ENCODE assay signal across 26 cellular contexts in the genomic region with DNA sequence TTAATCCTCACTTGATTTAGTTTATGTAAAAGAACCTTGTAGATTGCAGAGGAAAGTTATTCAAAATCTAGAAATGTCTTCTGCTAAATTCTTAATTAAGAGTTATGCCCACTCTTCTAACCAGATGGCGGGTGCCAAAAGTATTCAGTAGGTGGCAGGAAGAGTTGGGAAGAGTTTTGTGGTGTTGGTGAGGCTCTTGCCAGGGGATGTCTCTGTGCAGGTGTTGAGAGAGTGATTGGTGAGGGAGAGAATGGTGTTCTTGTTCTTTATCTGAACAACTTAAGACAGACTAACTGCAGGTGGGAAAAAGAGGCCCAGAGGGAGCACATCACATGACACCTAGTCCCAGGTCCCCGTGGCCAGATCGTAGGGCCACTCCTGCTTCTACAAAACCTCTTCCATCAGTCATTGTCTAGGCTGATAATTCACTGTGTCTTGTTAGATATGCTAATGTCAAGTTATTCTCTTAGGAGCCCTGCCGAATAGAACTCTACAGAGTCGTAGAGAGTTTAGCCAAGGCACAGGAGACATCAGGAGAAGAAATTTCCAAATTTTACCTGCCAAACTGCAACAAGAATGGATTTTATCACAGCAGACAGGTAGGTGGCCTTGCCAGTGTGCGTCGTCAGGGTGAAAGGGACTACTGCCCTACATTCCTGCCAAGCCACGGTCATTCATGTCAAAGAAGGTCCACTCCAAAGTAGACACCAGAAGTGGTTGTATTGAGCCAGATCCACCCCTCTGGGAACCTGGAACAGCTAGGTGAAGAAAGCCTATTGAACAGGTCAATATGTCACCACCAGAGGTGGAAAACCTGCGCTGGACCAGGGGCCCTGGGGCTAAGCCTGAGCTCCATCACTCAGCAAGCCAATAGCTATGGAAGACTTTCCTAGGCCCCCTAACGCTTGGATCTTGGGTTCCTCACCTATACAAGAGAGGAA. TPM values are rescaled to one million over a fixed set of nuclear protein-coding genes. Genes with fewer than 3 reads are reported as not detected.
"Had no signal": no experiment of that assay in that cellular context is flagged by ENCODE, and none has a peak within 500 bp of the region (broad histone marks: within the 10 kb centered on the region; RNA-seq: fewer than 3 reads in every experiment).

No MANE protein-coding gene starts in this region.

- H3K9me3 Mint-ChIP-seq: activated CD4-positive, alpha-beta memory T cell treated with anti-CD3 and anti-CD28 coated beads for 36 hours; activated naive CD8-positive, alpha-beta T cell treated with anti-CD3 and anti-CD28 coated beads for 36 hours; activated T-helper 17 cell treated with anti-CD3 and anti-CD28 coated beads, Interleukin-2, amount 50 U/mL, for 72 hours; nephron progenitor cell; stimulated activated naive CD8-positive, alpha-beta T cell treated with anti-CD3 and anti-CD28 coated beads, Interleukin-15, Interleukin-2, amounts not matched to agents 100 ng/mL and 50 ng/mL, for 24 hours; WTC11 had no signal

- H3K27ac ChIP-seq: cardiac muscle cell, gastrocnemius medialis, heart left ventricle, psoas muscle, skin epidermis, suprapubic skin, transverse colon, vagina had no signal

- ATAC-seq: activated T-helper 17 cell treated with anti-CD3 and anti-CD28 coated beads, Interleukin-2, amount 50 U/mL, for 72 hours; gastrocnemius medialis; heart left ventricle; left lobe of liver; psoas muscle; right cardiac atrium; WTC11 had no signal

- DNase-seq: activated CD4-positive, alpha-beta memory T cell treated with anti-CD3 and anti-CD28 coated beads for 36 hours; activated CD4-positive, alpha-beta T cell treated with anti-CD3 and anti-CD28 coated beads for 4 hours; activated naive CD4-positive, alpha-beta T cell; activated naive CD8-positive, alpha-beta T cell treated with anti-CD3 and anti-CD28 coated beads for 36 hours; activated T-cell treated with anti-CD3 and anti-CD28 coated beads, Interleukin-2, amount 50 U/mL, for 1 hour; amniotic stem cell; gastrocnemius medialis; heart left ventricle; kidney; psoas muscle; right cardiac atrium; stimulated activated CD4-positive, alpha-beta T cell treated with anti-CD3 and anti-CD28 coated beads, Interleukin-2, amount 100 ng/mL, for 48 hours; transverse colon had no signal

- H3K27me3 ChIP-seq: vagina had no signal

- H3K4me3 Mint-ChIP-seq: activated CD4-positive, alpha-beta memory T cell treated with anti-CD3 and anti-CD28 coated beads for 36 hours; activated naive CD8-positive, alpha-beta T cell treated with anti-CD3 and anti-CD28 coated beads for 36 hours; activated T-helper 17 cell treated with anti-CD3 and anti-CD28 coated beads, Interleukin-2, amount 50 U/mL, for 72 hours; nephron progenitor cell; stimulated activated naive CD8-positive, alpha-beta T cell treated with anti-CD3 and anti-CD28 coated beads, Interleukin-15, Interleukin-2, amounts not matched to agents 100 ng/mL and 50 ng/mL, for 24 hours; WTC11 had no signal

- H3K4me3 ChIP-seq: cardiac muscle cell, gastrocnemius medialis, heart left ventricle, psoas muscle, skin epidermis, suprapubic skin, transverse colon, vagina had no signal

- FAIRE-seq: colon had no signal

- H3K4me1 Mint-ChIP-seq: activated naive CD8-positive, alpha-beta T cell treated with anti-CD3 and anti-CD28 coated beads for 36 hours; activated T-helper 17 cell treated with anti-CD3 and anti-CD28 coated beads, Interleukin-2, amount 50 U/mL, for 72 hours had no signal

- H3K9me3 ChIP-seq: gastrocnemius medialis, heart left ventricle, psoas muscle, suprapubic skin, transverse colon, vagina had no signal

- H3K4me1 ChIP-seq: gastrocnemius medialis, psoas muscle had no signal

- H3K36me3 Mint-ChIP-seq: activated CD4-positive, alpha-beta memory T cell treated with anti-CD3 and anti-CD28 coated beads for 36 hours; activated naive CD8-positive, alpha-beta T cell treated with anti-CD3 and anti-CD28 coated beads for 36 hours; WTC11 had no signal

- H3K36me3 ChIP-seq: cardiac muscle cell, gastrocnemius medialis, heart left ventricle, suprapubic skin, transverse colon, vagina had no signal

- H3K27ac Mint-ChIP-seq: activated CD4-positive, alpha-beta memory T cell treated with anti-CD3 and anti-CD28 coated beads for 36 hours; activated naive CD8-positive, alpha-beta T cell treated with anti-CD3 and anti-CD28 coated beads for 36 hours; activated T-helper 17 cell treated with anti-CD3 and anti-CD28 coated beads, Interleukin-2, amount 50 U/mL, for 72 hours; nephron progenitor cell; stimulated activated naive CD8-positive, alpha-beta T cell treated with anti-CD3 and anti-CD28 coated beads, Interleukin-15, Interleukin-2, amounts not matched to agents 100 ng/mL and 50 ng/mL, for 24 hours; WTC11 had no signal

RNA-seq across cellular contexts. Expression of a gene that starts 3.4 kb away (rescaled TPM):
- total RNA-seq: activated CD4-positive, alpha-beta memory T cell treated with anti-CD3 and anti-CD28 coated beads for 36 hours; activated naive CD8-positive, alpha-beta T cell treated with anti-CD3 and anti-CD28 coated beads for 36 hours; activated T-helper 17 cell treated with anti-CD3 and anti-CD28 coated beads, Interleukin-2, amount 50 U/mL, for 72 hours; kidney; myocyte; psoas muscle; transverse colon had no signal
- polyA plus RNA-seq: cardiac muscle cell, heart left ventricle, mammary epithelial cell, psoas muscle had no signal

RNA-seq across cellular contexts. Expression of a gene that starts 18.9 kb away (rescaled TPM):
- total RNA-seq: activated CD4-positive, alpha-beta memory T cell treated with anti-CD3 and anti-CD28 coated beads for 36 hours; activated naive CD8-positive, alpha-beta T cell treated with anti-CD3 and anti-CD28 coated beads for 36 hours; activated T-helper 17 cell treated with anti-CD3 and anti-CD28 coated beads, Interleukin-2, amount 50 U/mL, for 72 hours; cardiac muscle cell; gastrocnemius medialis; heart left ventricle; kidney; left lobe of liver; mammary epithelial cell; myocyte; osteocyte; psoas muscle; right cardiac atrium; suprapubic skin; transverse colon; vagina; WTC11 had no signal
- polyA plus RNA-seq: cardiac muscle cell, heart left ventricle, mammary epithelial cell, psoas muscle, right cardiac atrium had no signal
